Comparison of ENCODE assay signal across 18 cellular contexts in genomic region chr5:57987552-57987951, GRCh38.
"Had no signal": no experiment of that assay in that cellular context is flagged by ENCODE, and none has a peak within 500 bp of the region (broad histone marks: within the 10 kb centered on the region; RNA-seq: fewer than 3 reads in every experiment).

No MANE protein-coding gene starts in this region.

- H3K4me1 Mint-ChIP-seq: activated naive CD4-positive, alpha-beta T cell treated with anti-CD3 and anti-CD28 coated beads, Interleukin-2, amount 50 U/mL, for 24 hours; central memory CD8-positive, alpha-beta T cell; T-cell had no signal

- H3K4me3 Mint-ChIP-seq: activated CD8-positive, alpha-beta T cell treated with anti-CD3 and anti-CD28 coated beads, Interleukin-2, amount 10 ng/mL, durations not matched to agents 7 days and 5 days; activated naive CD4-positive, alpha-beta T cell treated with anti-CD3 and anti-CD28 coated beads, Interleukin-2, amount 50 U/mL, for 24 hours; central memory CD8-positive, alpha-beta T cell; T-cell had no signal

- H3K27ac ChIP-seq: breast epithelium had no signal

- H3K27me3 Mint-ChIP-seq: central memory CD8-positive, alpha-beta T cell had no signal

- H3K9me3 ChIP-seq: breast epithelium had no signal

- DNase-seq: activated CD4-positive, alpha-beta T cell treated with anti-CD3 and anti-CD28 coated beads for 4 hours; activated CD8-positive, alpha-beta memory T cell treated with anti-CD3 and anti-CD28 coated beads, Interleukin-2, amount 50 U/mL, for 48 hours; activated CD8-positive, alpha-beta T cell treated with anti-CD3 and anti-CD28 coated beads, Interleukin-2, amount 10 ng/mL, durations not matched to agents 7 days and 5 days; activated effector memory CD4-positive, alpha-beta T cell treated with Interleukin-2 at 50 U/mL for 16 hours; activated naive CD4-positive, alpha-beta T cell; activated T-cell treated with anti-CD3 and anti-CD28 coated beads, Interleukin-2, amount 50 U/mL, for 1 hour; KG1; NCI-H1048; NCI-H1930; NCI-H2171; NCI-H526; NCI-H82; SIG-M5; T-cell had no signal

- H3K36me3 ChIP-seq: breast epithelium had no signal

- H3K27ac Mint-ChIP-seq: activated CD8-positive, alpha-beta T cell treated with anti-CD3 and anti-CD28 coated beads, Interleukin-2, amount 10 ng/mL, durations not matched to agents 7 days and 5 days; activated naive CD4-positive, alpha-beta T cell treated with anti-CD3 and anti-CD28 coated beads, Interleukin-2, amount 50 U/mL, for 24 hours; T-cell had no signal

- H3K4me3 ChIP-seq: breast epithelium had no signal

- H3K27me3 ChIP-seq: breast epithelium had no signal

- H3K36me3 Mint-ChIP-seq: activated naive CD4-positive, alpha-beta T cell treated with anti-CD3 and anti-CD28 coated beads, Interleukin-2, amount 50 U/mL, for 24 hours; T-cell had no signal

- ATAC-seq: activated CD4-positive, CD25-positive, alpha-beta regulatory T cell treated with anti-CD3 and anti-CD28 coated beads, Interleukin-2, amount 50 U/mL, for 24 hours; activated CD8-positive, alpha-beta T cell treated with anti-CD3 and anti-CD28 coated beads, Interleukin-2, amount 10 ng/mL, durations not matched to agents 7 days and 5 days; T-cell had no signal
